15 cellular contexts compared by ENCODE assay signal in the genomic region with DNA sequence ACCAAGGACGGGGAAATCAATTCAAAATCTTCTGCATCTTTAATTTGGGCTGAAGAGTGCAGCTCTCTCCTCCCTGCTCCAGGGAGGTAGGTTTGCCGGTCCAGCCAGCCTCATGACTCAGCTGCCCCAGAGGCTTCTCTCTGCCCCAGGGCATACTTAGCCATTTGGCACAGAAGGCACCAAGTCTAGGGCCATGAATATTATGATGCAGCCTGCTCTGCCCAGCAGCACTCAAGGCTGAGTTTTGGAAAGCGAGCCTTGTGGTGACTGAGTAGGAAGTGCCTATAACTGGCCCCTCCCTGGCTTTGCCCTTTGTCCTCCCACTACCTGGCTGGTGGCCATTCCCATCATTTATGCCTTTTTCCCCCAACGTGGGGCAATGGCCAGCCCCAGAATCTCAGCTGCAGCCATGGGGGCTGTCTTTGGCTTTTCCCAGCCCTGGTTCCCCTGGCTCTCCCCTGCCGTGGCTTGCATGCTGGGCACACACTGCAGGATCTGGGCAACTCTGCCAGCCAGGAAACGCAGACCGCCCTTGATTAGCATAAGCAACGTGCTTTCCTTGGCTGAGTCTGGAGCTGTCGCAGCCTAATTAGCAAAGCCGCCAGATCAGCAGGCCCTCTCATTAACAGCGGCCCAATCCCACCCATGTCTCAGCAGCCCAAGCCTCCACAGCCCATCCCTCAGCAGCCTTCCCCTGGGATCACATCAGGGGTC.
DNase-seq lines count a peak whose midpoint lies in the region; ATAC-seq, FAIRE-seq and TF ChIP-seq lines count a peak whose summit lies in the region.
"Had no signal": no experiment of that assay in that cellular context is flagged by ENCODE, and none has a peak within 500 bp of the region (broad histone marks: within the 10 kb centered on the region; RNA-seq: fewer than 3 reads in every experiment).

No MANE protein-coding gene starts in this region.

- 46% methylated on average over 10 of the region's 11 CpGs for WGBS in HepG2 (ENCODE audit: low lambda C conversion rate)
- WGBS in right lobe of liver (ENCODE audit: insufficient coverage, low coverage, low lambda C conversion rate, missing lambda C conversion rate): 39% methylated on average over 5 of the region's 11 CpGs

- H3K27ac ChIP-seq in HepG2 (ENCODE audit: extremely low read length, insufficient read depth, low read length) (no peak overlapping the region), right lobe of liver (no peak overlapping the region)

- in situ Hi-C loops in HepG2 (cut with HindIII; ENCODE audit: extremely low pct_ligation_motif_present, low pct_unique_long_range_greater_than_20kb): no loop called here

- H3K4me3 ChIP-seq in HepG2 (replicated peaks in 1 of 3; ENCODE audit: insufficient read depth in 1 of 3, low read depth in 2 of 3, low read length in 3 of 3) (no peak overlapping the region), right lobe of liver (no peak overlapping the region)

- H3K9ac ChIP-seq in HepG2 (ENCODE audit: insufficient read depth, low read depth, low read length): no peak overlapping the region
- H3K9ac ChIP-seq: SK-N-SH had no signal

- H3K79me2 ChIP-seq in HepG2 (ENCODE audit: insufficient read depth, low read length): no peaks in the 10 kb centered on the region

- H3K36me3 ChIP-seq in HepG2 (replicated peaks in 1 of 2; ENCODE audit: control insufficient read depth in 1 of 2, insufficient read depth in 2 of 2, low read length in 2 of 2) (no peaks in the 10 kb centered on the region), right lobe of liver (no peaks in the 10 kb centered on the region)

- no peak for FAIRE-seq in HepG2 (lab: Jason Lieb, UNC)

- H3K4me1 ChIP-seq in HepG2 (ENCODE audit: insufficient read depth, low read length) (no peaks in the 10 kb centered on the region; the same call in 1 of the 2 replicates), right lobe of liver (no peaks in the 10 kb centered on the region)

- ATAC-seq in HepG2: peak; percentile 56; the same call in 2 of the 3 replicates
- ATAC-seq in right lobe of liver: no peak
- ATAC-seq: activated T-cell treated with anti-CD3 and anti-CD28 coated beads, Interleukin-2, amount 50 U/mL, for 72 hours had no signal

- intact Hi-C loops in HepG2 (cut with micrococcal nuclease; ENCODE audit: unreplicated experiment): no loop called here
- intact Hi-C loops in right lobe of liver (cut with DNase I): no loop called here

- CTCF ChIA-PET in HepG2 (lab: Yijun Ruan, JAX; ENCODE audit: low intra/inter-chr PET ratio, low total read pairs): no interaction called here

- H3K4me2 ChIP-seq in HepG2 (ENCODE audit: low read depth, low read length): no peak overlapping the region
- H3K4me2 ChIP-seq: SK-N-SH had no signal

- no peak for TF ChIP-seq EP300 in HepG2 (IDR thresholded peaks at IDR 0.05; ENCODE audit: low read depth in 2 of 2, low read length in 2 of 2)
- no peak for TF ChIP-seq EP300 in HepG2 (CRISPR knock-in tag; IDR thresholded peaks at IDR 0.05; ENCODE audit: borderline replicate concordance)

- TF ChIP-seq POLR2A in HepG2 (IDR thresholded peaks at IDR 0.05; ENCODE audit: insufficient read depth in 1 of 2, low read depth in 2 of 2, low read length in 2 of 2) (no peak), right lobe of liver (IDR thresholded peaks at IDR 0.05) (no peak)

- no peaks in the 10 kb centered on the region for H3K9me3 ChIP-seq in HepG2 (ENCODE audit: low read length)
- H3K9me3 ChIP-seq in right lobe of liver: no peaks in the 10 kb centered on the region
- H3K9me3 ChIP-seq: SK-N-SH had no signal

- TF ChIP-seq RAD21 in HepG2 (CRISPR knock-in tag; IDR thresholded peaks at IDR 0.05): no peak

- H2AFZ ChIP-seq in HepG2 (ENCODE audit: low read length): no peak overlapping the region

- no TSS peak for BruUV-seq in HepG2 (replicated peaks; lab: Mats Ljungman, UMichigan)

- POLR2A ChIA-PET in HepG2 (lab: Yijun Ruan, JAX): no interaction called here

- DNase-seq in HepG2 (ENCODE audit: low spot score) (no peak), right lobe of liver (no peak), astrocyte of the hippocampus (ENCODE audit: low read depth, low spot score) (peak; percentile 73), medulla oblongata (ENCODE audit: extremely low spot score) (peak; percentile 54), dedifferentiated amniotic fluid mesenchymal stem cell (ENCODE audit: extremely low spot score) (no peak), SW480 (ENCODE audit: low spot score) (no peak)
- no peak for DNase-seq in stimulated activated CD4-positive, alpha-beta T cell treated with anti-CD3 and anti-CD28 coated beads, Interleukin-2, amount 100 ng/mL, for 24 hours
- DNase-seq in activated naive CD4-positive, alpha-beta T cell treated with anti-CD3 and anti-CD28 coated beads, Interleukin-2, amount 50 U/mL, for 16 hours: no peak
- DNase-seq: activated CD4-positive, CD25-positive, alpha-beta regulatory T cell treated with anti-CD3 and anti-CD28 coated beads, Interleukin-2, amount 50 U/mL, for 72 hours; activated T-cell treated with anti-CD3 and anti-CD28 coated beads, Interleukin-2, amount 50 U/mL, for 72 hours; erythroblast; GF-D8; MM.1S; NCI-H82; SK-N-SH had no signal

- no peaks in the 10 kb centered on the region for H4K20me1 ChIP-seq in HepG2 (ENCODE audit: insufficient read depth, low read length)

- no peak for TF ChIP-seq CTCF in HepG2 (CRISPR knock-in tag; IDR thresholded peaks at IDR 0.05)
- TF ChIP-seq CTCF in right lobe of liver (IDR thresholded peaks at IDR 0.05): no peak

- peaks cover 3 to 56% of the 10 kb centered on the region in 2 experiments; a peak in 3 of 5 replicates for H3K27me3 ChIP-seq in HepG2 (ENCODE audit: control insufficient read depth in 1 of 2, insufficient read depth in 2 of 2, low read length in 2 of 2)
- H3K27me3 ChIP-seq in right lobe of liver: no peaks in the 10 kb centered on the region

TF ChIP-seq in HepG2, 621 proteins besides CTCF, POLR2A, EP300 and RAD21:
- TF ChIP-seq TAF15 (IDR thresholded peaks at IDR 0.05; ENCODE audit: low read depth, low read length, poor library complexity, severe bottlenecking) (no peak), ZNF7 (CRISPR knock-in tag; IDR thresholded peaks at IDR 0.05) (no peak), FOXJ3 (CRISPR knock-in tag; IDR thresholded peaks at IDR 0.05; ENCODE audit: borderline replicate concordance) (no peak), ELF4 (CRISPR knock-in tag; IDR thresholded peaks at IDR 0.05; ENCODE audit: borderline replicate concordance) (no peak), RCOR2 (CRISPR knock-in tag; IDR thresholded peaks at IDR 0.05) (no peak)

Comparison
In these comparisons a context has a peak if more than half of its experiments do, and no peak if none do; other contexts are left out.
1. DNase-seq: peak in astrocyte of the hippocampus (single experiment) and medulla oblongata (single experiment); none in HepG2 (single experiment), right lobe of liver (0 of 3), stimulated activated CD4-positive, alpha-beta T cell treated with anti-CD3 and anti-CD28 coated beads, Interleukin-2, amount 100 ng/mL, for 24 hours (0 of 2), dedifferentiated amniotic fluid mesenchymal stem cell (single experiment), activated naive CD4-positive, alpha-beta T cell treated with anti-CD3 and anti-CD28 coated beads, Interleukin-2, amount 50 U/mL, for 16 hours (single experiment) and SW480 (single experiment).